ENCODE assay signal across 8 cellular contexts in genomic region chr17:64776720-64777412, GRCh38.
A peak's percentile ranks its signal among the peaks of the same experiment; 100 is the strongest.
DNase-seq lines count a peak whose midpoint lies in the region; ATAC-seq and TF ChIP-seq lines count a peak whose summit lies in the region.
"Not testable (repeated sequence)": the region's sequence is repeated elsewhere in the genome, so short reads cannot be mapped to it uniquely, and the experiment has no call there.

No MANE protein-coding gene starts in this region.

- H3K36me3 ChIP-seq in GM23338 (ENCODE audit: insufficient read depth); MG63; RWPE2 (ENCODE audit: low read depth); esophagus squamous epithelium; muscle layer of duodenum (ENCODE audit: control insufficient read depth in 1 of 2, insufficient read depth in 2 of 2, low read length in 2 of 2): not testable (repeated sequence)

- peak; percentile 63 to 92 for TF ChIP-seq CTCF in GM23338 (conservative IDR thresholded peaks at IDR 0.05; ENCODE audit: low read depth in 2 of 2)
- peak; percentile 94 for TF ChIP-seq CTCF in RWPE2 (IDR thresholded peaks at IDR 0.05; ENCODE audit: poor library complexity, severe bottlenecking)
- peak; percentile 93 to 99 (median 97) for TF ChIP-seq CTCF in esophagus squamous epithelium (IDR thresholded peaks at IDR 0.05)

- DNase-seq in DMS114 treated with DMSO at 0.1 percent for 48 hours (lab: John Stamatoyannopoulos, UW; ENCODE audit: unreplicated experiment): peak; percentile 42
- peak; percentile 89 for DNase-seq in GM23338 (ENCODE audit: low spot score)
- peak; percentile 87 for DNase-seq in MG63
- peak; percentile 73 for DNase-seq in RWPE2 (ENCODE audit: low spot score)
- DNase-seq in esophagus squamous epithelium (lab: John Stamatoyannopoulos, UW): peak; percentile 45
- DNase-seq in stimulated activated CD8-positive, alpha-beta memory T cell treated with anti-CD3 and anti-CD28 coated beads, Interleukin-4, amount 100 ng/mL, for 48 hours: peak; percentile 83

- not testable (repeated sequence) for H4K20me1 ChIP-seq in GM23338 (replicated peaks; ENCODE audit: insufficient read depth)

- H3K27me3 Mint-ChIP-seq in GM23338 (ENCODE audit: insufficient read depth, low read depth, poor library complexity): peaks cover 63% of the 10 kb centered on the region
- not testable (repeated sequence) for H3K27me3 Mint-ChIP-seq in activated T-helper 17 cell treated with anti-CD3 and anti-CD28 coated beads, Interleukin-2, amount 50 U/mL, for 72 hours

- TF ChIP-seq POLR2A in esophagus squamous epithelium (IDR thresholded peaks at IDR 0.05): not testable (repeated sequence)

- H3K79me2 ChIP-seq in GM23338 (replicated peaks; ENCODE audit: insufficient read depth): not testable (repeated sequence)

- H3K4me2 ChIP-seq in GM23338: peak overlapping the region; percentile 99

- not testable (repeated sequence) for H3K27ac ChIP-seq in GM23338 (ENCODE audit: low read depth); RWPE2 (ENCODE audit: poor library complexity, severe bottlenecking); muscle layer of duodenum (ENCODE audit: low read length)
- peak overlapping the region; percentile 5 to 90 (median 74) for H3K27ac ChIP-seq in esophagus squamous epithelium

- not testable (repeated sequence) for H3K9me2 ChIP-seq in GM23338 (ENCODE audit: insufficient read depth)

- not testable (repeated sequence) for H3K9me3 Mint-ChIP-seq in GM23338; activated T-helper 17 cell treated with anti-CD3 and anti-CD28 coated beads, Interleukin-2, amount 50 U/mL, for 72 hours

- intact Hi-C loops in esophagus squamous epithelium (cut with DNase I): loop anchor here (5.0 kb wide), 1 partner anchor 420 kb away; no protein-coding TSS in a partner anchor

- peaks cover 67% of the 10 kb centered on the region for H3K27me3 ChIP-seq in GM23338 (ENCODE audit: insufficient read depth)
- not testable (repeated sequence) for H3K27me3 ChIP-seq in MG63; RWPE2 (ENCODE audit: insufficient read depth, poor library complexity, severe bottlenecking)
- H3K27me3 ChIP-seq in esophagus squamous epithelium: peaks cover 0 to 42% (median 0%) of the 10 kb centered on the region in 4 donors
- H3K27me3 ChIP-seq in muscle layer of duodenum (ENCODE audit: low read depth, low read length): peaks cover 14% of the 10 kb centered on the region

- H3K4me1 ChIP-seq in GM23338 (ENCODE audit: insufficient read depth): peaks cover 16% of the 10 kb centered on the region
- not testable (repeated sequence) for H3K4me1 ChIP-seq in RWPE2 (ENCODE audit: insufficient read depth, poor library complexity, severe bottlenecking)
- H3K4me1 ChIP-seq in esophagus squamous epithelium: peaks cover 56 to 82% (median 56%) of the 10 kb centered on the region in 3 donors
- peaks cover 4 to 56% of the 10 kb centered on the region in 2 donors for H3K4me1 ChIP-seq in muscle layer of duodenum (ENCODE audit: control insufficient read depth in 1 of 2, insufficient read depth in 2 of 2, low read length in 2 of 2)

- ATAC-seq in GM23338: peak; percentile 12
- ATAC-seq in RWPE2 (ENCODE audit: low read depth): peak; percentile 61
- peak; percentile 66 for ATAC-seq in activated T-helper 17 cell treated with anti-CD3 and anti-CD28 coated beads, Interleukin-2, amount 50 U/mL, for 72 hours (replicated peaks)

- peaks cover 24% of the 10 kb centered on the region for H3K4me1 Mint-ChIP-seq in GM23338
- H3K4me1 Mint-ChIP-seq in activated T-helper 17 cell treated with anti-CD3 and anti-CD28 coated beads, Interleukin-2, amount 50 U/mL, for 72 hours: not testable (repeated sequence)

- 0 to 2% methylated on average over 4 to 9 of the region's 38 CpGs for WGBS in esophagus squamous epithelium, 2 donors

- not testable (repeated sequence) for H3K9me3 ChIP-seq in MG63; RWPE2 (ENCODE audit: severe bottlenecking); esophagus squamous epithelium; muscle layer of duodenum (ENCODE audit: control insufficient read depth in 1 of 2, low read length in 2 of 2)

- H2AFZ ChIP-seq in GM23338: not testable (repeated sequence)

- H3K4me3 Mint-ChIP-seq in GM23338: peak overlapping the region; percentile 68
- peak overlapping the region; percentile 53 for H3K4me3 Mint-ChIP-seq in activated T-helper 17 cell treated with anti-CD3 and anti-CD28 coated beads, Interleukin-2, amount 50 U/mL, for 72 hours

- peaks cover 11% of the 10 kb centered on the region; the same call in 1 of the 2 replicates for H3F3A ChIP-seq in GM23338 (replicated peaks; ENCODE audit: low read depth)

- H3K27ac Mint-ChIP-seq in GM23338; activated T-helper 17 cell treated with anti-CD3 and anti-CD28 coated beads, Interleukin-2, amount 50 U/mL, for 72 hours: not testable (repeated sequence)

- H3K4me3 ChIP-seq in GM23338 (peak overlapping the region; percentile 80), RWPE2 (ENCODE audit: severe bottlenecking) (peak overlapping the region; percentile 5), esophagus squamous epithelium (peak overlapping the region in 3 of 4 donors; percentile 54 to 58 (median 57)), muscle layer of duodenum (ENCODE audit: low read depth in 1 of 2, low read length in 2 of 2) (peak overlapping the region; percentile 11 to 58)
- H3K4me3 ChIP-seq in MG63: not testable (repeated sequence)

- not testable (repeated sequence) for H3K36me3 Mint-ChIP-seq in GM23338 (ENCODE audit: low read depth); activated T-helper 17 cell treated with anti-CD3 and anti-CD28 coated beads, Interleukin-2, amount 50 U/mL, for 72 hours (ENCODE audit: low read depth)

Comparison
In these comparisons a context has a peak if more than half of its experiments do, and no peak if none do; other contexts are left out.
1. ATAC-seq: peak in every context shown above with its lines; median percentile 66 in activated T-helper 17 cell treated with anti-CD3 and anti-CD28 coated beads, Interleukin-2, amount 50 U/mL, for 72 hours; 61 in RWPE2; 12 in GM23338.